Comparison of ENCODE assay signal across 9 cellular contexts in genomic region chr10:124645496-124646095, GRCh38.
DNase-seq lines count a peak whose midpoint lies in the region; ATAC-seq and TF ChIP-seq lines count a peak whose summit lies in the region.
"Had no signal": no experiment of that assay in that cellular context is flagged by ENCODE, and none has a peak within 500 bp of the region (broad histone marks: within the 10 kb centered on the region; RNA-seq: fewer than 3 reads in every experiment).

No MANE protein-coding gene starts in this region.

- intact Hi-C loops in heart right ventricle (cut with DNase I) (loop anchor here in 6 of 10 donors (5.0 kb wide), 3 partner anchors 57 to 97 kb away; partner anchors contain the start of gene FAM53B (in 3 of the 6)), sigmoid colon (cut with DNase I) (loop anchor here (5.0 kb wide), 1 partner anchor 42 kb away; no protein-coding TSS in a partner anchor)

- peak overlapping the region; percentile 94 to 100 (median 96); a peak in 20 of 22 replicates for H3K4me2 ChIP-seq in BLaER1 treated with 17β-estradiol and CSF1 and Interleukin-3, amounts not matched to agents 10 nM and 100 nM
- no peak overlapping the region for H3K4me2 ChIP-seq in SU-DHL-6 (ENCODE audit: low read depth, low read length, poor library complexity, severe bottlenecking)

- no peaks in the 10 kb centered on the region for H3K9me2 ChIP-seq in SU-DHL-6 (replicated peaks; ENCODE audit: insufficient read depth, low read length)

- peaks cover 99 to 100% (median 100%) of the 10 kb centered on the region in 10 experiments for H3K4me1 ChIP-seq in BLaER1 treated with 17β-estradiol and CSF1 and Interleukin-3, amounts not matched to agents 10 nM and 100 nM
- peaks cover 70 to 100% (median 100%) of the 10 kb centered on the region in 9 donors for H3K4me1 ChIP-seq in heart right ventricle
- peaks cover 0 to 94% (median 79%) of the 10 kb centered on the region in 4 donors for H3K4me1 ChIP-seq in sigmoid colon

- peaks cover 100% of the 10 kb centered on the region for H3K79me2 ChIP-seq in SU-DHL-6 (ENCODE audit: insufficient read depth, low read length)

- WGBS in heart right ventricle, 2 donors = 85 to 89% methylated on average over 13 of the region's 13 CpGs
- WGBS in sigmoid colon, 2 donors = 94 to 95% methylated on average over 13 of the region's 13 CpGs

- TF ChIP-seq POLR2A in sigmoid colon (IDR thresholded peaks at IDR 0.05) = no peak

- TF ChIP-seq CTCF in SU-DHL-6 (IDR thresholded peaks at IDR 0.05; ENCODE audit: insufficient read depth, low read length, poor library complexity, severe bottlenecking) = no peak
- no peak for TF ChIP-seq CTCF in heart right ventricle (IDR thresholded peaks at IDR 0.05)
- TF ChIP-seq CTCF in sigmoid colon (IDR thresholded peaks at IDR 0.05) = no peak

- ATAC-seq in heart right ventricle = no peak
- ATAC-seq in HG03457 (IDR thresholded peaks at IDR 0.05; ENCODE audit: unreplicated experiment) = no peak

- H3K9ac ChIP-seq in BLaER1 treated with 17β-estradiol and CSF1 and Interleukin-3, amounts not matched to agents 10 nM and 100 nM = peak overlapping the region in 3 of 11 experiments; percentile 25 to 74 (median 45); a peak in 1 of 22 replicates
- no peak overlapping the region for H3K9ac ChIP-seq in SU-DHL-6 (ENCODE audit: low read length)

- peak overlapping the region in 7 of 11 experiments; percentile 19 to 97 (median 90); a peak in 13 of 22 replicates for H3K27ac ChIP-seq in BLaER1 treated with 17β-estradiol and CSF1 and Interleukin-3, amounts not matched to agents 10 nM and 100 nM
- H3K27ac ChIP-seq in SU-DHL-6 (ENCODE audit: low read depth, low read length) = 0 out of 2 replicates have a peak overlapping the region, but pooled peaks have one; percentile 14
- peak overlapping the region; percentile 38 to 91 (median 78) for H3K27ac ChIP-seq in heart right ventricle
- peak overlapping the region; percentile 6 to 85 (median 70) for H3K27ac ChIP-seq in sigmoid colon

- TF ChIP-seq EP300 in sigmoid colon (IDR thresholded peaks at IDR 0.05) = no peak

- peaks cover 0 to 96% (median 0%) of the 10 kb centered on the region in 11 experiments; a peak in 9 of 22 replicates for H4K20me1 ChIP-seq in BLaER1 treated with 17β-estradiol and CSF1 and Interleukin-3, amounts not matched to agents 10 nM and 100 nM
- H4K20me1 ChIP-seq in SU-DHL-6 (ENCODE audit: low read depth, low read length) = no peaks in the 10 kb centered on the region; the same call in 1 of the 2 replicates

- H3K9me3 ChIP-seq in BLaER1 treated with 17β-estradiol and CSF1 and Interleukin-3, amounts not matched to agents 10 nM and 100 nM (replicated peaks in 1 of 11) = no peaks in the 10 kb centered on the region
- H3K9me3 ChIP-seq in SU-DHL-6 (ENCODE audit: insufficient read depth, low read length) = no peaks in the 10 kb centered on the region
- H3K9me3 ChIP-seq in heart right ventricle = no peaks in the 10 kb centered on the region
- H3K9me3 ChIP-seq in sigmoid colon = no peaks in the 10 kb centered on the region
- H3K9me3 ChIP-seq: BE2C had no signal

- DNase-seq in heart right ventricle = peak in 1 of 2 donors; percentile 16
- no peak for DNase-seq in sigmoid colon
- DNase-seq in SHP77 (lab: John Stamatoyannopoulos, UW) = no peak
- no peak for DNase-seq in effector CD4-positive, alpha-beta T cell
- no peak for DNase-seq in NCI-H748 (lab: John Stamatoyannopoulos, UW; ENCODE audit: unreplicated experiment)
- DNase-seq: BE2C had no signal

- peaks cover 7% of the 10 kb centered on the region; the same call in 1 of the 2 replicates for H3F3A ChIP-seq in SU-DHL-6 (ENCODE audit: insufficient read depth)

- H3K36me3 ChIP-seq in BLaER1 treated with 17β-estradiol and CSF1 and Interleukin-3, amounts not matched to agents 10 nM and 100 nM = peaks cover 0 to 11% (median 0%) of the 10 kb centered on the region in 11 experiments; a peak in 2 of 22 replicates
- H3K36me3 ChIP-seq in SU-DHL-6 (ENCODE audit: low read length) (no peaks in the 10 kb centered on the region), heart right ventricle (peaks cover 0 to 9% (median 0%) of the 10 kb centered on the region in 9 donors), sigmoid colon (no peaks in the 10 kb centered on the region)
- H3K36me3 ChIP-seq: BE2C had no signal

- no peaks in the 10 kb centered on the region for H3K27me3 ChIP-seq in BLaER1 treated with 17β-estradiol and CSF1 and Interleukin-3, amounts not matched to agents 10 nM and 100 nM
- no peaks in the 10 kb centered on the region for H3K27me3 ChIP-seq in SU-DHL-6 (ENCODE audit: low read length)
- no peaks in the 10 kb centered on the region for H3K27me3 ChIP-seq in heart right ventricle
- H3K27me3 ChIP-seq in sigmoid colon = no peaks in the 10 kb centered on the region
- H3K27me3 ChIP-seq: BE2C had no signal

- no peak overlapping the region for H3K4me3 ChIP-seq in BLaER1 treated with 17β-estradiol and CSF1 and Interleukin-3, amounts not matched to agents 10 nM and 100 nM
- no peak overlapping the region for H3K4me3 ChIP-seq in SU-DHL-6 (ENCODE audit: insufficient read depth, low read length, poor library complexity, severe bottlenecking)
- H3K4me3 ChIP-seq in heart right ventricle = no peak overlapping the region
- no peak overlapping the region for H3K4me3 ChIP-seq in sigmoid colon

- H2AFZ ChIP-seq in SU-DHL-6 (ENCODE audit: low read depth, low read length, severe bottlenecking) = no peak overlapping the region

Comparison
In these comparisons a context has a peak if more than half of its experiments do, and no peak if none do; other contexts are left out.
1. H3K27ac ChIP-seq: peak in every context shown above with its lines; median percentile 90 in BLaER1 treated with 17β-estradiol and CSF1 and Interleukin-3, amounts not matched to agents 10 nM and 100 nM; 78 in heart right ventricle; 70 in sigmoid colon; 14 in SU-DHL-6.